ENCODE assay signal across 1 cellular context in genomic region chr19:12778020-12778904, GRCh38.
TF ChIP-seq lines count a peak whose summit lies in the region.

No MANE protein-coding gene starts in this region.

TF ChIP-seq in HEK293, 187 proteins besides CTCF, POLR2A, EP300 and RAD21 (continued from another document):
- TF ChIP-seq, protein P1, sequence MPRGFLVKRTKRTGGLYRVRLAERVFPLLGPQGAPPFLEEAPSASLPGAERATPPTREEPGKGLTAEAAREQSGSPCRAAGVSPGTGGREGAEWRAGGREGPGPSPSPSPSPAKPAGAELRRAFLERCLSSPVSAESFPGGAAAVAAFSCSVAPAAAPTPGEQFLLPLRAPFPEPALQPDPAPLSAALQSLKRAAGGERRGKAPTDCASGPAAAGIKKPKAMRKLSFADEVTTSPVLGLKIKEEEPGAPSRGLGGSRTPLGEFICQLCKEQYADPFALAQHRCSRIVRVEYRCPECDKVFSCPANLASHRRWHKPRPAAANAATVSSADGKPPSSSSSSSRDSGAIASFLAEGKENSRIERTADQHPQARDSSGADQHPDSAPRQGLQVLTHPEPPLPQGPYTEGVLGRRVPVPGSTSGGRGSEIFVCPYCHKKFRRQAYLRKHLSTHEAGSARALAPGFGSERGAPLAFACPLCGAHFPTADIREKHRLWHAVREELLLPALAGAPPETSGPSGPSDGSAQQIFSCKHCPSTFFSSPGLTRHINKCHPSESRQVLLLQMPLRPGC (tag by site-specific recombination; IDR thresholded peaks at IDR 0.05), result no peak
- TF ChIP-seq ZNF658 (tag by site-specific recombination; IDR thresholded peaks at IDR 0.05), result no peak
- no peak for TF ChIP-seq GLIS1 (tag by site-specific recombination; IDR thresholded peaks at IDR 0.05)
- TF ChIP-seq ZBTB8A (tag by site-specific recombination; IDR thresholded peaks at IDR 0.05), result no peak
